In genomic region chr22:46116491-46116958, GRCh38 we compare ENCODE assay signal across 7 cellular contexts. TPM values are rescaled to one million over a fixed set of nuclear protein-coding genes. Genes with fewer than 3 reads are reported as not detected.
DNase-seq lines count a peak whose midpoint lies in the region; ATAC-seq and TF ChIP-seq lines count a peak whose summit lies in the region.

No MANE protein-coding gene starts in this region.

- H3K36me3 ChIP-seq in heart left ventricle (peaks cover 0 to 28% (median 19%) of the 10 kb centered on the region in 9 donors), psoas muscle (ENCODE audit: insufficient read depth in 1 of 2, low read depth in 1 of 2) (peaks cover 0 to 21% of the 10 kb centered on the region in 2 donors), upper lobe of left lung (peaks cover 0 to 30% (median 18%) of the 10 kb centered on the region in 4 donors)

- no peak overlapping the region for H3K4me3 ChIP-seq in heart left ventricle
- no peak overlapping the region for H3K4me3 ChIP-seq in psoas muscle
- H3K4me3 ChIP-seq in upper lobe of left lung: no peak overlapping the region

- H3K27ac ChIP-seq in heart left ventricle (peak overlapping the region in 11 of 12 donors; percentile 49 to 86 (median 81)), psoas muscle (peak overlapping the region; percentile 76), upper lobe of left lung (peak overlapping the region; percentile 65 to 93 (median 69))

- H3K4me1 ChIP-seq in heart left ventricle (peaks cover 19 to 68% (median 47%) of the 10 kb centered on the region in 12 donors), psoas muscle (peaks cover 37% of the 10 kb centered on the region), upper lobe of left lung (peaks cover 16 to 34% (median 22%) of the 10 kb centered on the region in 4 donors)

- H3K27me3 Mint-ChIP-seq in T-helper 17 cell: no peaks in the 10 kb centered on the region

- DNase-seq in GM13976 (ENCODE audit: low spot score) (peak; percentile 98), LoVo (ENCODE audit: low spot score) (peak; percentile 83), T-helper 17 cell (peak; percentile 70 to 80 (median 79)), amniotic epithelial cell (ENCODE audit: low read depth) (peak; percentile 73), heart left ventricle (peak; percentile 94 to 97 (median 95)), psoas muscle (peak; percentile 96 to 98), upper lobe of left lung (peak; percentile 93 to 97)

- peak; percentile 94 for ATAC-seq in T-helper 17 cell
- peak; percentile 73 to 83 (median 75) for ATAC-seq in heart left ventricle
- peak; percentile 76 to 84 (median 83) for ATAC-seq in psoas muscle
- ATAC-seq in upper lobe of left lung (ENCODE audit: low FRiP score in 2 of 2): peak; percentile 86 to 92

- H3K27ac Mint-ChIP-seq in T-helper 17 cell: peak overlapping the region; percentile 3

- 10 to 17% (median 12%) methylated on average over 13 to 28 of the region's 28 CpGs for WGBS in heart left ventricle, 4 donors
- 7 to 14% (median 9%) methylated on average over 28 of the region's 28 CpGs for WGBS in psoas muscle, 3 donors
- 12% methylated on average over 24 of the region's 28 CpGs; no CpG with 5 or more reads in 1 of the 2 donors for whole genome bisulfite sequencing in upper lobe of left lung, 2 donors

- TF ChIP-seq CTCF in GM13976 (IDR thresholded peaks at IDR 0.05; ENCODE audit: borderline replicate concordance, control extremely low read depth, extremely low read depth, insufficient read depth, missing control alignments): peak; percentile 89
- TF ChIP-seq CTCF in heart left ventricle (IDR thresholded peaks at IDR 0.05): peak; percentile 57 to 99 (median 76)
- TF ChIP-seq CTCF in psoas muscle (IDR thresholded peaks at IDR 0.05): peak; percentile 63
- TF ChIP-seq CTCF in upper lobe of left lung (IDR thresholded peaks at IDR 0.05): peak; percentile 87 to 99 (median 94)

- TF ChIP-seq POLR2A in heart left ventricle (IDR thresholded peaks at IDR 0.05) (no peak), upper lobe of left lung (IDR thresholded peaks at IDR 0.05) (no peak)

- TF ChIP-seq EP300 in upper lobe of left lung (IDR thresholded peaks at IDR 0.05): no peak

- H3K9me3 ChIP-seq in T-helper 17 cell (ENCODE audit: control insufficient read depth, low read length, poor library complexity, severe bottlenecking) (no peaks in the 10 kb centered on the region), heart left ventricle (no peaks in the 10 kb centered on the region), psoas muscle (no peaks in the 10 kb centered on the region), upper lobe of left lung (no peaks in the 10 kb centered on the region)

- no peak overlapping the region for H3K4me3 Mint-ChIP-seq in T-helper 17 cell

- no peaks in the 10 kb centered on the region for H3K36me3 Mint-ChIP-seq in T-helper 17 cell (ENCODE audit: low read depth)

- H3K4me1 Mint-ChIP-seq in T-helper 17 cell: peaks cover 10% of the 10 kb centered on the region

- intact Hi-C loops in heart left ventricle (cut with DNase I): loop anchor here (1.0 to 10.0 kb wide), 9 partner anchors 110 to 522 kb away; no protein-coding TSS in a partner anchor
- intact Hi-C loops in psoas muscle (cut with DNase I): loop anchor here (1.0 to 2.0 kb wide), 3 partner anchors 110 to 122 kb away; no protein-coding TSS in a partner anchor

- H3K27me3 ChIP-seq in heart left ventricle (no peaks in the 10 kb centered on the region), psoas muscle (ENCODE audit: insufficient read depth in 3 of 3, low read length in 2 of 3) (no peaks in the 10 kb centered on the region), upper lobe of left lung (no peaks in the 10 kb centered on the region)

- in situ Hi-C loops in GM13976 (cut with MboI; ENCODE audit: low sequenced_read_pairs, unreplicated experiment): loop anchor here (5.0 to 25.0 kb wide), 3 partner anchors 109 to 554 kb away; no protein-coding TSS in a partner anchor

RNA-seq across cellular contexts. Expression of gene PPARA, which starts 33.8 kb away (rescaled TPM):
- 10 to 100 TPM; 11.7 to 12.3 TPM for total RNA-seq in T-helper 17 cell
- total RNA-seq in heart left ventricle: 10 to 100 TPM; 51.0 to 96.4 (median 83.6) TPM
- polyA plus RNA-seq in heart left ventricle: 10 to 100 TPM; 21.1 to 60.9 TPM
- total RNA-seq in psoas muscle: 10 to 100 TPM; 37.3 to 55.8 (median 46.2) TPM
- polyA plus RNA-seq in psoas muscle: 10 to 100 TPM; 11.0 to 30.6 (median 12.1) TPM
- total RNA-seq in upper lobe of left lung: 10 to 100 TPM; 10.2 to 27.0 (median 20.9) TPM
